Comparison of ENCODE assay signal across 22 cellular contexts in the genomic region with DNA sequence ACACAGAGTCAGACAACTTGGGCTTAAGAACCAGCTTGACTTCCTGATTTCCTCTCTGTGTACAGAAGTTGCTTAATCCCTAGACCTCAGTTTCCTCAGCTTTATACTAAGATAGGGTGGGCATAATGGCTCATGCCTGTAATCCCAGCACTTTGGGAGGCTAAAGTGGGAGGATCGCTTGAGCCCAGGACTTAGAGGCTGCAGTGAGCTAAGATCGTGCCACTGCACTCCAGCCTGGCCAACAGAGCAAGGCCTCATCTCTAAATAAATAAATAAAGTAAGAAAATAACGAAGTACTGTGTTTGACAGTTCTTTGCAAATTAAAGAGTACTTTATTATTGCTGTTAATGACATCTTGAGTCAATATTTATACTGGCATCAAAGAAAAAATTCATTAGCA.
"Had no signal": no experiment of that assay in that cellular context is flagged by ENCODE, and none has a peak within 500 bp of the region (broad histone marks: within the 10 kb centered on the region; RNA-seq: fewer than 3 reads in every experiment).

No MANE protein-coding gene starts in this region.

- H3K27ac ChIP-seq: neural progenitor cell, parathyroid adenoma, thoracic aorta, tibial nerve, upper lobe of right lung, uterus had no signal

- H3K9ac ChIP-seq: neural progenitor cell, parathyroid adenoma had no signal

- H3K4me3 ChIP-seq: lung, mucosa of descending colon, neural progenitor cell, right lobe of liver, thoracic aorta, tibial nerve, upper lobe of right lung, uterus had no signal

- H3K4me1 ChIP-seq: neural progenitor cell, parathyroid adenoma, tibial nerve, upper lobe of right lung, uterus had no signal

- H3K9me3 ChIP-seq: mucosa of descending colon, right lobe of liver, thoracic aorta, tibial nerve, upper lobe of right lung, uterus had no signal

- ATAC-seq: effector memory CD8-positive, alpha-beta T cell; mucosa of descending colon; natural killer cell treated with Interleukin-12 subunit alpha and Interleukin-12 subunit beta and Interleukin-15 and Interleukin-18, amount 100 ng/mL, for 72 hours; stimulated activated naive B cell treated with anti-CD40 and anti-IgM and Interleukin-4, amounts not matched to agents 10 μg/mL and 1 μg/mL and 100 μg/mL, for 72 hours; upper lobe of right lung had no signal

- H2AFZ ChIP-seq: neural progenitor cell, parathyroid adenoma had no signal

- H3K79me2 ChIP-seq: parathyroid adenoma had no signal

- H3K4me2 ChIP-seq: neural progenitor cell had no signal

- DNase-seq: cortex of kidney; effector memory CD8-positive, alpha-beta T cell; hypothalamus; immature natural killer cell; islet precursor cell; kidney glomerular epithelial cell; mesenchymal stem cell; mucosa of descending colon; naive B cell; right lobe of liver; small intestine; stimulated activated CD4-positive, alpha-beta T cell treated with anti-CD3 and anti-CD28 coated beads, Interleukin-15, amount 100 ng/mL, for 24 hours; stimulated activated CD4-positive, alpha-beta T cell treated with anti-CD3 and anti-CD28 coated beads, Interleukin-2, amount 100 ng/mL, for 48 hours; stimulated activated naive B cell treated with anti-CD40 and anti-IgM and Interleukin-4, amounts not matched to agents 10 μg/mL and 1 μg/mL and 100 μg/mL, for 72 hours; upper lobe of right lung; uterus had no signal

- H3K36me3 ChIP-seq: neural progenitor cell, right lobe of liver, thoracic aorta, tibial nerve, upper lobe of right lung, uterus had no signal

- H3K27me3 ChIP-seq: neural progenitor cell, right lobe of liver, tibial nerve, upper lobe of right lung, uterus had no signal
